19 cellular contexts compared by ENCODE assay signal in genomic region chr10:4069491-4069890, GRCh38.
A peak's percentile ranks its signal among the peaks of the same experiment; 100 is the strongest.
DNase-seq lines count a peak whose midpoint lies in the region; ATAC-seq and TF ChIP-seq lines count a peak whose summit lies in the region.
"Had no signal": no experiment of that assay in that cellular context is flagged by ENCODE, and none has a peak within 500 bp of the region (broad histone marks: within the 10 kb centered on the region; RNA-seq: fewer than 3 reads in every experiment).

No MANE protein-coding gene starts in this region.

- H3K4me1 ChIP-seq in adipocyte (ENCODE audit: control insufficient read depth, insufficient read depth, low read length) (peaks cover 38% of the 10 kb centered on the region), OCI-LY7 (ENCODE audit: insufficient read depth, low read length, poor library complexity, severe bottlenecking) (no peaks in the 10 kb centered on the region)
- H3K4me1 ChIP-seq: uterus had no signal

- H3K9me3 ChIP-seq in adipocyte (ENCODE audit: control insufficient read depth, low read length), result no peaks in the 10 kb centered on the region
- H3K9me3 ChIP-seq in OCI-LY7 (ENCODE audit: low read length), result no peaks in the 10 kb centered on the region
- H3K9me3 ChIP-seq: uterus had no signal

- ATAC-seq in activated naive CD8-positive, alpha-beta T cell treated with anti-CD3 and anti-CD28 coated beads, Interleukin-2, amount 10 ng/mL, durations not matched to agents 7 days and 5 days (ENCODE audit: low read depth), result peak; percentile 41
- no peak for ATAC-seq in GM19351 (IDR thresholded peaks at IDR 0.05; ENCODE audit: unreplicated experiment)
- ATAC-seq in activated naive CD8-positive, alpha-beta T cell treated with anti-CD3 and anti-CD28 coated beads, Interleukin-2, amount 50 U/mL, for 24 hours, result no peak
- ATAC-seq: activated T-helper 17 cell treated with anti-CD3 and anti-CD28 coated beads, Interleukin-2, amount 50 U/mL, for 72 hours; left lobe of liver; stimulated activated naive B cell treated with anti-CD40 and anti-IgM and Interleukin-4, amounts not matched to agents 10 μg/mL and 1 μg/mL and 100 μg/mL, for 72 hours had no signal

- H3K27me3 Mint-ChIP-seq in activated naive CD8-positive, alpha-beta T cell treated with anti-CD3 and anti-CD28 coated beads, Interleukin-2, amount 10 ng/mL, durations not matched to agents 7 days and 5 days, result no peaks in the 10 kb centered on the region
- H3K27me3 Mint-ChIP-seq in activated naive CD8-positive, alpha-beta T cell treated with anti-CD3 and anti-CD28 coated beads for 36 hours, result no peaks in the 10 kb centered on the region
- no peaks in the 10 kb centered on the region for H3K27me3 Mint-ChIP-seq in activated naive CD8-positive, alpha-beta T cell treated with anti-CD3 and anti-CD28 coated beads, Interleukin-2, amount 50 U/mL, for 24 hours
- H3K27me3 Mint-ChIP-seq: activated T-helper 17 cell treated with anti-CD3 and anti-CD28 coated beads, Interleukin-2, amount 50 U/mL, for 72 hours; stimulated activated naive B cell treated with anti-CD40 and anti-IgM and Interleukin-4, amounts not matched to agents 10 μg/mL and 1 μg/mL and 100 μg/mL, for 72 hours had no signal

- H3K27me3 ChIP-seq in adipocyte (replicated peaks; ENCODE audit: control insufficient read depth, insufficient read depth, low read length), result no peaks in the 10 kb centered on the region
- H3K27me3 ChIP-seq: uterus had no signal

- intact Hi-C loops in OCI-LY7 (cut with micrococcal nuclease; ENCODE audit: unreplicated experiment), result no loop called here

- no peak overlapping the region for H3K4me3 ChIP-seq in adipocyte (ENCODE audit: low read length)
- H3K4me3 ChIP-seq in fibroblast of the aortic adventitia (ENCODE audit: low read depth, low read length), result no peak overlapping the region
- no peak overlapping the region for H3K4me3 ChIP-seq in skeletal muscle cell (ENCODE audit: low read depth, low read length)
- no peak overlapping the region for H3K4me3 ChIP-seq in OCI-LY7 (ENCODE audit: low read depth, low read length, poor library complexity, severe bottlenecking)
- H3K4me3 ChIP-seq: uterus had no signal

- H3K9me2 ChIP-seq in OCI-LY7 (ENCODE audit: insufficient read depth, low read length), result no peaks in the 10 kb centered on the region

- H3K9ac ChIP-seq in adipocyte (ENCODE audit: low read length), result peak overlapping the region; percentile 2

- peaks cover 12% of the 10 kb centered on the region for H3K4me1 Mint-ChIP-seq in activated naive CD8-positive, alpha-beta T cell treated with anti-CD3 and anti-CD28 coated beads, Interleukin-2, amount 10 ng/mL, durations not matched to agents 7 days and 5 days
- H3K4me1 Mint-ChIP-seq in activated naive CD8-positive, alpha-beta T cell treated with anti-CD3 and anti-CD28 coated beads for 36 hours, result peaks cover 6% of the 10 kb centered on the region
- H3K4me1 Mint-ChIP-seq in activated naive CD8-positive, alpha-beta T cell treated with anti-CD3 and anti-CD28 coated beads, Interleukin-2, amount 50 U/mL, for 24 hours, result peaks cover 2% of the 10 kb centered on the region
- H3K4me1 Mint-ChIP-seq: brain, nephron progenitor cell had no signal

- POLR2A ChIA-PET in activated naive CD8-positive, alpha-beta T cell treated with anti-CD3 and anti-CD28 coated beads, Interleukin-2, amount 10 ng/mL, durations not matched to agents 7 days and 5 days (lab: Charles Lee), result interaction anchor here (1.1 kb wide), 1 partner anchor 10 kb away, joined by 3 read pairs; no protein-coding TSS in a partner anchor
- POLR2A ChIA-PET in OCI-LY7 (lab: Charles Lee), result no interaction called here

- H3K36me3 ChIP-seq in adipocyte (ENCODE audit: control insufficient read depth, insufficient read depth, low read length, severe bottlenecking) (no peaks in the 10 kb centered on the region), OCI-LY7 (ENCODE audit: insufficient read depth, low read length) (no peaks in the 10 kb centered on the region)
- H3K36me3 ChIP-seq: uterus had no signal

- BruUV-seq in OCI-LY7 (replicated peaks; lab: Mats Ljungman, UMichigan), result no TSS peak

- CTCF ChIA-PET in OCI-LY7 (lab: Charles Lee; ENCODE audit: unreplicated experiment), result no interaction called here

- no peak overlapping the region for H2AFZ ChIP-seq in OCI-LY7 (ENCODE audit: low read length)

- H3K27ac ChIP-seq in OCI-LY7 (ENCODE audit: low read depth, low read length, poor library complexity, severe bottlenecking), result no peak overlapping the region

- H3K36me3 Mint-ChIP-seq in activated naive CD8-positive, alpha-beta T cell treated with anti-CD3 and anti-CD28 coated beads, Interleukin-2, amount 10 ng/mL, durations not matched to agents 7 days and 5 days, result peaks cover 11% of the 10 kb centered on the region
- no peaks in the 10 kb centered on the region for H3K36me3 Mint-ChIP-seq in activated naive CD8-positive, alpha-beta T cell treated with anti-CD3 and anti-CD28 coated beads for 36 hours
- no peaks in the 10 kb centered on the region for H3K36me3 Mint-ChIP-seq in activated naive CD8-positive, alpha-beta T cell treated with anti-CD3 and anti-CD28 coated beads, Interleukin-2, amount 50 U/mL, for 24 hours (ENCODE audit: low read depth)
- H3K36me3 Mint-ChIP-seq: brain; stimulated activated naive B cell treated with anti-CD40 and anti-IgM and Interleukin-4, amounts not matched to agents 10 μg/mL and 1 μg/mL and 100 μg/mL, for 72 hours had no signal

- TF ChIP-seq CTCF in fibroblast of the aortic adventitia (IDR thresholded peaks at IDR 0.05; ENCODE audit: insufficient read depth, low read length) (no peak), OCI-LY7 (conservative IDR thresholded peaks at IDR 0.05; ENCODE audit: low read length) (no peak)

- no peaks in the 10 kb centered on the region for H3K79me2 ChIP-seq in OCI-LY7 (ENCODE audit: insufficient read depth, low read depth, low read length)

- no peaks in the 10 kb centered on the region for H3K9me3 Mint-ChIP-seq in activated naive CD8-positive, alpha-beta T cell treated with anti-CD3 and anti-CD28 coated beads, Interleukin-2, amount 10 ng/mL, durations not matched to agents 7 days and 5 days
- no peaks in the 10 kb centered on the region for H3K9me3 Mint-ChIP-seq in activated naive CD8-positive, alpha-beta T cell treated with anti-CD3 and anti-CD28 coated beads for 36 hours
- no peaks in the 10 kb centered on the region for H3K9me3 Mint-ChIP-seq in activated naive CD8-positive, alpha-beta T cell treated with anti-CD3 and anti-CD28 coated beads, Interleukin-2, amount 50 U/mL, for 24 hours
- H3K9me3 Mint-ChIP-seq: activated T-helper 17 cell treated with anti-CD3 and anti-CD28 coated beads, Interleukin-2, amount 50 U/mL, for 72 hours; brain; nephron progenitor cell; stimulated activated naive B cell treated with anti-CD40 and anti-IgM and Interleukin-4, amounts not matched to agents 10 μg/mL and 1 μg/mL and 100 μg/mL, for 72 hours had no signal

- H3K27ac Mint-ChIP-seq in activated naive CD8-positive, alpha-beta T cell treated with anti-CD3 and anti-CD28 coated beads, Interleukin-2, amount 10 ng/mL, durations not matched to agents 7 days and 5 days, result no peak overlapping the region
- no peak overlapping the region for H3K27ac Mint-ChIP-seq in activated naive CD8-positive, alpha-beta T cell treated with anti-CD3 and anti-CD28 coated beads for 36 hours
- H3K27ac Mint-ChIP-seq in activated naive CD8-positive, alpha-beta T cell treated with anti-CD3 and anti-CD28 coated beads, Interleukin-2, amount 50 U/mL, for 24 hours, result no peak overlapping the region
- H3K27ac Mint-ChIP-seq: activated T-helper 17 cell treated with anti-CD3 and anti-CD28 coated beads, Interleukin-2, amount 50 U/mL, for 72 hours; brain; nephron progenitor cell; stimulated activated naive B cell treated with anti-CD40 and anti-IgM and Interleukin-4, amounts not matched to agents 10 μg/mL and 1 μg/mL and 100 μg/mL, for 72 hours had no signal

- H3K4me2 ChIP-seq in OCI-LY7 (ENCODE audit: low read length), result no peak overlapping the region

- no peak for DNase-seq in activated naive CD8-positive, alpha-beta T cell treated with anti-CD3 and anti-CD28 coated beads, Interleukin-2, amount 10 ng/mL, durations not matched to agents 7 days and 5 days
- DNase-seq in activated naive CD8-positive, alpha-beta T cell treated with anti-CD3 and anti-CD28 coated beads for 36 hours, result no peak
- peak; percentile 53 for DNase-seq in adipocyte (ENCODE audit: low read depth)
- peak; percentile 76 for DNase-seq in fibroblast of the aortic adventitia (ENCODE audit: low read depth)
- DNase-seq in skeletal muscle cell (ENCODE audit: low read depth), result peak; percentile 25
- no peak for DNase-seq in activated naive CD8-positive, alpha-beta T cell treated with anti-CD3 and anti-CD28 coated beads, Interleukin-2, amount 50 U/mL, for 24 hours
- DNase-seq in OCI-LY7 (ENCODE audit: low spot score), result no peak
- DNase-seq: activated CD4-positive, alpha-beta T cell treated with anti-CD3 and anti-CD28 coated beads, Interleukin-2, amount 50 U/mL, for 48 hours; head of caudate nucleus; NCI-H2081; NCI-H748 treated with DMSO at 0.1 percent for 48 hours; nephron progenitor cell; stimulated activated naive B cell treated with anti-CD40 and anti-IgM and Interleukin-4, amounts not matched to agents 10 μg/mL and 1 μg/mL and 100 μg/mL, for 72 hours; T1000; uterus had no signal

- H3K4me3 Mint-ChIP-seq in activated naive CD8-positive, alpha-beta T cell treated with anti-CD3 and anti-CD28 coated beads, Interleukin-2, amount 10 ng/mL, durations not matched to agents 7 days and 5 days, result no peak overlapping the region
- H3K4me3 Mint-ChIP-seq in activated naive CD8-positive, alpha-beta T cell treated with anti-CD3 and anti-CD28 coated beads for 36 hours, result no peak overlapping the region
- no peak overlapping the region for H3K4me3 Mint-ChIP-seq in activated naive CD8-positive, alpha-beta T cell treated with anti-CD3 and anti-CD28 coated beads, Interleukin-2, amount 50 U/mL, for 24 hours
- H3K4me3 Mint-ChIP-seq: activated T-helper 17 cell treated with anti-CD3 and anti-CD28 coated beads, Interleukin-2, amount 50 U/mL, for 72 hours; brain; nephron progenitor cell; stimulated activated naive B cell treated with anti-CD40 and anti-IgM and Interleukin-4, amounts not matched to agents 10 μg/mL and 1 μg/mL and 100 μg/mL, for 72 hours had no signal

- no peaks in the 10 kb centered on the region for H4K20me1 ChIP-seq in OCI-LY7 (ENCODE audit: insufficient read depth, low read length)

Comparison
In these comparisons a context has a peak if more than half of its experiments do, and no peak if none do; other contexts are left out.
1. DNase-seq: peak in adipocyte (single experiment), fibroblast of the aortic adventitia (single experiment) and skeletal muscle cell (single experiment); none in activated naive CD8-positive, alpha-beta T cell treated with anti-CD3 and anti-CD28 coated beads, Interleukin-2, amount 10 ng/mL, durations not matched to agents 7 days and 5 days (single experiment), activated naive CD8-positive, alpha-beta T cell treated with anti-CD3 and anti-CD28 coated beads for 36 hours (single experiment), activated naive CD8-positive, alpha-beta T cell treated with anti-CD3 and anti-CD28 coated beads, Interleukin-2, amount 50 U/mL, for 24 hours (single experiment) and OCI-LY7 (single experiment).